1 cellular context compared by ENCODE assay signal in the genomic region with DNA sequence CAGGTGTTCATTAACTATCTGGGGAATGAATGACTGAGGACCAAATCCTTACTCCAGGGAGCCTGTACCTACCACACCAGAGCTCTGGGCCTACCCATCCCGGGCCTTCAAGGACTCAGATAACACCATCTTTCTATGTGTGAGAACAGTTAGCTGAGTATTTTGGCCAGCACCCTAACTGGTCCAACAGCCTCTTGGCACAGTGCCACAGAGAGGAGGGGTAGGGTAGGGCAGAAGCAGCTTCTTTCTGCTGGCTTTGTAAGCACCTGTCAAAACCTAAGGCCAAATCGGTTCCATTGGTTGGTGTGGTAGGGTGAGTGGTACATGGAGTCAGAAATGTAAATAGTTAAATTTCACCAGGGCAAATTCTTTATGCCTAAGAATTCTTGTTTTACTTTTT.
TF ChIP-seq lines count a peak whose summit lies in the region.

No MANE protein-coding gene starts in this region.

TF ChIP-seq in Ishikawa, 13 proteins besides CTCF, POLR2A, EP300 and RAD21 (continued from another document):
- TF ChIP-seq, protein P1, sequence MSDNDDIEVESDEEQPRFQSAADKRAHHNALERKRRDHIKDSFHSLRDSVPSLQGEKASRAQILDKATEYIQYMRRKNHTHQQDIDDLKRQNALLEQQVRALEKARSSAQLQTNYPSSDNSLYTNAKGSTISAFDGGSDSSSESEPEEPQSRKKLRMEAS (IDR thresholded peaks at IDR 0.05) = no peak
- TF ChIP-seq NFIC (IDR thresholded peaks at IDR 0.05) (peak; percentile 70), TCF12 (IDR thresholded peaks at IDR 0.05; ENCODE audit: low read depth) (no peak)
